In genomic region chr20:58619847-58620431, GRCh38 we compare ENCODE assay signal across 1 cellular context.
A peak's percentile ranks its signal among the peaks of the same experiment; 100 is the strongest.
TF ChIP-seq lines count a peak whose summit lies in the region.

No MANE protein-coding gene starts in this region.

TF ChIP-seq in K562, 482 proteins besides CTCF, POLR2A, EP300 and RAD21 (continued from another document and continues in another):
- TF ChIP-seq, protein P1, sequence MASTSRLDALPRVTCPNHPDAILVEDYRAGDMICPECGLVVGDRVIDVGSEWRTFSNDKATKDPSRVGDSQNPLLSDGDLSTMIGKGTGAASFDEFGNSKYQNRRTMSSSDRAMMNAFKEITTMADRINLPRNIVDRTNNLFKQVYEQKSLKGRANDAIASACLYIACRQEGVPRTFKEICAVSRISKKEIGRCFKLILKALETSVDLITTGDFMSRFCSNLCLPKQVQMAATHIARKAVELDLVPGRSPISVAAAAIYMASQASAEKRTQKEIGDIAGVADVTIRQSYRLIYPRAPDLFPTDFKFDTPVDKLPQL (IDR thresholded peaks at IDR 0.05; ENCODE audit: extremely low read depth, insufficient read length) = peak; percentile 17
- TF ChIP-seq HNRNPL (IDR thresholded peaks at IDR 0.05; ENCODE audit: low read depth, low read length) = 0 out of 2 replicates have a peak, but pooled peaks have one; percentile 38
- TF ChIP-seq FIP1L1 (IDR thresholded peaks at IDR 0.05; ENCODE audit: low read depth, low read length, poor library complexity, severe bottlenecking) = peak; percentile 59
- no peak for TF ChIP-seq MLX (CRISPR knock-in tag; conservative IDR thresholded peaks at IDR 0.05)
- TF ChIP-seq STAT5B (CRISPR knock-in tag; IDR thresholded peaks at IDR 0.05) = no peak
- TF ChIP-seq ARNT (IDR thresholded peaks at IDR 0.05) = no peak
- no peak for TF ChIP-seq ZKSCAN3 (CRISPR knock-in tag; IDR thresholded peaks at IDR 0.05)
- TF ChIP-seq HEY1 (CRISPR knock-in tag; IDR thresholded peaks at IDR 0.05; ENCODE audit: borderline replicate concordance) = no peak
- no peak for TF ChIP-seq E4F1 (CRISPR knock-in tag; IDR thresholded peaks at IDR 0.05; ENCODE audit: borderline replicate concordance)
- TF ChIP-seq NFIX (CRISPR knock-in tag; IDR thresholded peaks at IDR 0.05; ENCODE audit: low read depth) = no peak
- TF ChIP-seq ZNF778 (CRISPR knock-in tag; IDR thresholded peaks at IDR 0.05) = no peak
- no peak for TF ChIP-seq ZBTB33 (CRISPR knock-in tag; IDR thresholded peaks at IDR 0.05)
- TF ChIP-seq PTTG1 (tag; IDR thresholded peaks at IDR 0.05; ENCODE audit: low read depth) = no peak
- TF ChIP-seq ZNF609 (CRISPR knock-in tag; IDR thresholded peaks at IDR 0.05; ENCODE audit: borderline replicate concordance) = no peak
- 0 out of 2 replicates have a peak, but pooled peaks have one; percentile 27 for TF ChIP-seq RUNX1 (IDR thresholded peaks at IDR 0.05; ENCODE audit: low read depth)
- TF ChIP-seq RNF2 (IDR thresholded peaks at IDR 0.05) = peak; percentile 21; the same call in 1 of the 2 replicates
- TF ChIP-seq, protein P2, sequence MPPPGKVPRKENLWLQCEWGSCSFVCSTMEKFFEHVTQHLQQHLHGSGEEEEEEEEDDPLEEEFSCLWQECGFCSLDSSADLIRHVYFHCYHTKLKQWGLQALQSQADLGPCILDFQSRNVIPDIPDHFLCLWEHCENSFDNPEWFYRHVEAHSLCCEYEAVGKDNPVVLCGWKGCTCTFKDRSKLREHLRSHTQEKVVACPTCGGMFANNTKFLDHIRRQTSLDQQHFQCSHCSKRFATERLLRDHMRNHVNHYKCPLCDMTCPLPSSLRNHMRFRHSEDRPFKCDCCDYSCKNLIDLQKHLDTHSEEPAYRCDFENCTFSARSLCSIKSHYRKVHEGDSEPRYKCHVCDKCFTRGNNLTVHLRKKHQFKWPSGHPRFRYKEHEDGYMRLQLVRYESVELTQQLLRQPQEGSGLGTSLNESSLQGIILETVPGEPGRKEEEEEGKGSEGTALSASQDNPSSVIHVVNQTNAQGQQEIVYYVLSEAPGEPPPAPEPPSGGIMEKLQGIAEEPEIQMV (tag; conservative IDR thresholded peaks at IDR 0.05; ENCODE audit: low read depth) = no peak
- no peak for TF ChIP-seq SAFB (IDR thresholded peaks at IDR 0.05; ENCODE audit: borderline replicate concordance, low read depth, low read length)
- TF ChIP-seq E2F8 (IDR thresholded peaks at IDR 0.05; ENCODE audit: low read depth, partially characterized antibody) = no peak
- TF ChIP-seq FOXJ2 (tag; IDR thresholded peaks at IDR 0.05) = no peak
- no peak for TF ChIP-seq KAT8 (IDR thresholded peaks at IDR 0.05; ENCODE audit: low read depth)
- TF ChIP-seq ZNF408 (CRISPR knock-in tag; IDR thresholded peaks at IDR 0.05; ENCODE audit: low read depth) = no peak
- TF ChIP-seq POLR2AphosphoS5 (IDR thresholded peaks at IDR 0.05; ENCODE audit: control insufficient read depth, insufficient read depth, low read depth, low read length) = peak; percentile 91
- no peak for TF ChIP-seq TFAM (CRISPR knock-in tag; conservative IDR thresholded peaks at IDR 0.05)
- TF ChIP-seq MCM2 (IDR thresholded peaks at IDR 0.05; ENCODE audit: low read depth) = no peak
- TF ChIP-seq ZC3H4 (CRISPR knock-in tag; IDR thresholded peaks at IDR 0.05; ENCODE audit: borderline replicate concordance) = no peak
- TF ChIP-seq ZNF77 (CRISPR knock-in tag; IDR thresholded peaks at IDR 0.05) = peak; percentile 75; the same call in 1 of the 2 replicates
- no peak for TF ChIP-seq MYBL2 (IDR thresholded peaks at IDR 0.05; ENCODE audit: low read depth)
- no peak for TF ChIP-seq MYBL2 (CRISPR knock-in tag; IDR thresholded peaks at IDR 0.05; ENCODE audit: borderline replicate concordance)
- TF ChIP-seq HNRNPUL1 (IDR thresholded peaks at IDR 0.05; ENCODE audit: low read length) = 0 out of 2 replicates have a peak, but pooled peaks have one; percentile 24
- no peak for TF ChIP-seq SP2 (IDR thresholded peaks at IDR 0.05; ENCODE audit: extremely low read depth, low read depth, low read length, poor library complexity, severe bottlenecking)
- no peak for TF ChIP-seq ZNF79 (CRISPR knock-in tag; IDR thresholded peaks at IDR 0.05; ENCODE audit: low read depth)
- TF ChIP-seq ZNF253 (CRISPR knock-in tag; conservative IDR thresholded peaks at IDR 0.05) = no peak
- TF ChIP-seq ZNF184 (CRISPR knock-in tag; IDR thresholded peaks at IDR 0.05) = no peak
- no peak for TF ChIP-seq SMARCE1 (IDR thresholded peaks at IDR 0.05)
- no peak for TF ChIP-seq HNRNPH1 (optimal IDR thresholded peaks at IDR 0.05; ENCODE audit: low read depth, low read length)
- no peak for TF ChIP-seq CBX5 (IDR thresholded peaks at IDR 0.05; ENCODE audit: borderline replicate concordance, low read depth)
- TF ChIP-seq, protein P3, sequence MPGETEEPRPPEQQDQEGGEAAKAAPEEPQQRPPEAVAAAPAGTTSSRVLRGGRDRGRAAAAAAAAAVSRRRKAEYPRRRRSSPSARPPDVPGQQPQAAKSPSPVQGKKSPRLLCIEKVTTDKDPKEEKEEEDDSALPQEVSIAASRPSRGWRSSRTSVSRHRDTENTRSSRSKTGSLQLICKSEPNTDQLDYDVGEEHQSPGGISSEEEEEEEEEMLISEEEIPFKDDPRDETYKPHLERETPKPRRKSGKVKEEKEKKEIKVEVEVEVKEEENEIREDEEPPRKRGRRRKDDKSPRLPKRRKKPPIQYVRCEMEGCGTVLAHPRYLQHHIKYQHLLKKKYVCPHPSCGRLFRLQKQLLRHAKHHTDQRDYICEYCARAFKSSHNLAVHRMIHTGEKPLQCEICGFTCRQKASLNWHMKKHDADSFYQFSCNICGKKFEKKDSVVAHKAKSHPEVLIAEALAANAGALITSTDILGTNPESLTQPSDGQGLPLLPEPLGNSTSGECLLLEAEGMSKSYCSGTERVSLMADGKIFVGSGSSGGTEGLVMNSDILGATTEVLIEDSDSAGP (CRISPR knock-in tag; IDR thresholded peaks at IDR 0.05) = no peak
- TF ChIP-seq GTF2E2 (tag; IDR thresholded peaks at IDR 0.05) = no peak; the same call in 1 of the 2 replicates
- no peak for TF ChIP-seq TAF9B (IDR thresholded peaks at IDR 0.05; ENCODE audit: partially characterized antibody)
- TF ChIP-seq ZBTB1 (CRISPR knock-in tag; IDR thresholded peaks at IDR 0.05; ENCODE audit: borderline replicate concordance, low read depth) = 0 out of 2 replicates have a peak, but pooled peaks have one; percentile 20
- no peak for TF ChIP-seq ZNF217 (CRISPR knock-in tag; IDR thresholded peaks at IDR 0.05)
- TF ChIP-seq POLR2AphosphoS2 (IDR thresholded peaks at IDR 0.05; ENCODE audit: low read length) = no peak
- peak; percentile 79; the same call in 1 of the 2 replicates for TF ChIP-seq CBX1 (IDR thresholded peaks at IDR 0.05; ENCODE audit: low read depth)
- no peak for TF ChIP-seq CBFB (CRISPR knock-in tag; IDR thresholded peaks at IDR 0.05)
- TF ChIP-seq, protein P4, sequence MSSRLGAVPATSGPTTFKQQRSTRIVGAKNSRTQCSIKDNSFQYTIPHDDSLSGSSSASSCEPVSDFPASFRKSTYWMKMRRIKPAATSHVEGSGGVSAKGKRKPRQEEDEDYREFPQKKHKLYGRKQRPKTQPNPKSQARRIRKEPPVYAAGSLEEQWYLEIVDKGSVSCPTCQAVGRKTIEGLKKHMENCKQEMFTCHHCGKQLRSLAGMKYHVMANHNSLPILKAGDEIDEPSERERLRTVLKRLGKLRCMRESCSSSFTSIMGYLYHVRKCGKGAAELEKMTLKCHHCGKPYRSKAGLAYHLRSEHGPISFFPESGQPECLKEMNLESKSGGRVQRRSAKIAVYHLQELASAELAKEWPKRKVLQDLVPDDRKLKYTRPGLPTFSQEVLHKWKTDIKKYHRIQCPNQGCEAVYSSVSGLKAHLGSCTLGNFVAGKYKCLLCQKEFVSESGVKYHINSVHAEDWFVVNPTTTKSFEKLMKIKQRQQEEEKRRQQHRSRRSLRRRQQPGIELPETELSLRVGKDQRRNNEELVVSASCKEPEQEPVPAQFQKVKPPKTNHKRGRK (tag; IDR thresholded peaks at IDR 0.05) = no peak
- no peak for TF ChIP-seq NR2C2 (CRISPR knock-in tag; IDR thresholded peaks at IDR 0.05)
- TF ChIP-seq NR2C2 (tag; IDR thresholded peaks at IDR 0.05) = no peak
- no peak for TF ChIP-seq ZFP36 (IDR thresholded peaks at IDR 0.05; ENCODE audit: low read depth, low read length, partially characterized antibody)
- peak; percentile 83 for TF ChIP-seq TBP (optimal IDR thresholded peaks at IDR 0.05; ENCODE audit: low read depth, low read length)
- TF ChIP-seq POLR3A (IDR thresholded peaks at IDR 0.05; ENCODE audit: borderline replicate concordance, extremely low read depth, insufficient read depth, insufficient read length) = no peak
- no peak for TF ChIP-seq CEBPB (tag; IDR thresholded peaks at IDR 0.05)
